10 cellular contexts compared by ENCODE assay signal in the genomic region with DNA sequence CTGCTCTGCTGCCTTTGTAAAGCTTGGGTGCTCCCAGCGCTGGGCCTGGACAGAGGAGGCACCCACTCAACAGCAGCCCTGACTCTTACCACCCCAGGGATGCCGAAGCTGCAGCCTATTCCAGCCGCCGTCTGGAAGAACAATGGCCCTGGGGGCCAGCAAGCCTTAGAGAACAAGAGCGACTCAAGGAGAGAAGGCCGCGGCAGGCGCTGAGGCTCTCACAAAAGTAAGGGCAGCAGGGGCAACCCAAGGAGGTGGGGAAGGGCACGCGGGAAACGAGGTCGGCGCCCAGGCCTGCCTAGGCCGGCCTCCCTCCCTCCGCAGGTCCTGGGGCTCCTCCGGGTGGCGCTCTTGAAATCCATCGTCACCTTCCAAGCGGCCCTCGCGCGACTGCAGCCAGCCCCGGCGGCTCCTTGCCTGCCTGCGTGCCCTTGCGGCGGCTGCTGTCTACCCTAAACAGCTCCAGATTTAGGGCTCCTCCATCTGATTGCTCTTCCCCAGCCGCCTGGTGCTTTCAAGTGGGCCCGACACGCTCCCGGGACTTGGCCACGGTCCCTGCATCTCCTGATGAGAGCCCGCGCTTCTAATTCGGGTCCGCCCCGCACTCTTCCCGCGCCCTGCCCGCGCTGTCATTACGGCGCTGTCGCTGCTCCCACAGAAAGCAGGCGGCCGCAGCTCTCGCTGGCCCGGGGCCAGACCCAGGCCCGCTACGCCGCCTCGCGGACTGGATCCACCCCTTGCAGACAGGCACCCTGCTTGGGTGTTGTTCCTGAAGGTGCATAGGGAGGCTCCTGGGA.
DNase-seq lines count a peak whose midpoint lies in the region; ATAC-seq and TF ChIP-seq lines count a peak whose summit lies in the region.
"Had no signal": no experiment of that assay in that cellular context is flagged by ENCODE, and none has a peak within 500 bp of the region (broad histone marks: within the 10 kb centered on the region; RNA-seq: fewer than 3 reads in every experiment).

No MANE protein-coding gene starts in this region.

- H3K9me3 ChIP-seq in GM23248 (ENCODE audit: low read depth) = no peaks in the 10 kb centered on the region
- H3K9me3 ChIP-seq in body of pancreas = no peaks in the 10 kb centered on the region
- no peaks in the 10 kb centered on the region for H3K9me3 ChIP-seq in iPS-15b (ENCODE audit: control insufficient read depth, insufficient read depth, low read length)
- no peaks in the 10 kb centered on the region for H3K9me3 ChIP-seq in gastrocnemius medialis

- peak overlapping the region; percentile 32 for H3K4me2 ChIP-seq in GM23248 (ENCODE audit: unreplicated experiment)

- TF ChIP-seq POLR2A in body of pancreas (IDR thresholded peaks at IDR 0.05) = no peak
- TF ChIP-seq POLR2A in gastrocnemius medialis (IDR thresholded peaks at IDR 0.05) = no peak

- H3K36me3 ChIP-seq in GM23248 (ENCODE audit: low read depth) (no peaks in the 10 kb centered on the region), body of pancreas (replicated peaks in 1 of 2; ENCODE audit: insufficient read depth in 1 of 2, low read depth in 2 of 2) (no peaks in the 10 kb centered on the region), iPS-15b (ENCODE audit: control insufficient read depth, insufficient read depth, low read length) (no peaks in the 10 kb centered on the region), gastrocnemius medialis (no peaks in the 10 kb centered on the region)

- H3K4me1 ChIP-seq in GM23248 (ENCODE audit: insufficient read depth) = no peaks in the 10 kb centered on the region
- H3K4me1 ChIP-seq in body of pancreas = peaks cover 13% of the 10 kb centered on the region
- peaks cover 3% of the 10 kb centered on the region for H3K4me1 ChIP-seq in iPS-15b (ENCODE audit: control insufficient read depth, insufficient read depth, low read length)
- H3K4me1 ChIP-seq in gastrocnemius medialis = peaks cover 28 to 31% of the 10 kb centered on the region in 2 donors

- H3K27me3 ChIP-seq in GM23248 (replicated peaks; ENCODE audit: insufficient read depth) (no peaks in the 10 kb centered on the region), body of pancreas (no peaks in the 10 kb centered on the region), iPS-15b (ENCODE audit: control insufficient read depth, insufficient read depth, low read length) (peaks cover 14% of the 10 kb centered on the region), gastrocnemius medialis (no peaks in the 10 kb centered on the region)

- no peaks in the 10 kb centered on the region for H3K79me2 ChIP-seq in GM23248 (ENCODE audit: insufficient read depth)

- H3F3A ChIP-seq in GM23248 (ENCODE audit: insufficient read depth) = no peaks in the 10 kb centered on the region

- no peaks in the 10 kb centered on the region for H4K20me1 ChIP-seq in GM23248 (ENCODE audit: insufficient read depth)

- peak; percentile 69 for ATAC-seq in body of pancreas
- peak; percentile 18 to 25 for ATAC-seq in gastrocnemius medialis
- ATAC-seq in GM21526 (IDR thresholded peaks at IDR 0.05; ENCODE audit: low FRiP score, unreplicated experiment) = no peak

- peak; percentile 40 for DNase-seq in GM23248
- peak; percentile 38 to 76 (median 52) for DNase-seq in body of pancreas
- peak in 1 of 2 donors; percentile 42 for DNase-seq in gastrocnemius medialis
- no peak for DNase-seq in activated CD8-positive, alpha-beta memory T cell treated with anti-CD3 and anti-CD28 coated beads, Interleukin-2, amount 50 U/mL, for 48 hours
- no peak for DNase-seq in T-helper 9 cell
- DNase-seq in activated CD4-positive, alpha-beta T cell treated with anti-CD3 and anti-CD28 coated beads, Interleukin-2, amount 50 U/mL, for 4 hours = no peak
- DNase-seq: activated CD4-positive, alpha-beta T cell treated with anti-CD3 and anti-CD28 coated beads for 4 hours; KBM-7 had no signal

- no peak overlapping the region for H3K27ac ChIP-seq in GM23248
- H3K27ac ChIP-seq in body of pancreas = no peak overlapping the region
- peak overlapping the region in 2 of 4 donors; percentile 28 to 69 for H3K27ac ChIP-seq in gastrocnemius medialis

- H3K9ac ChIP-seq in GM23248 = peak overlapping the region; percentile 42
- peak overlapping the region; percentile 40 for H3K9ac ChIP-seq in iPS-15b (ENCODE audit: low read depth, low read length)

- in situ Hi-C loops in GM23248 (cut with MboI) = no loop called here
- in situ Hi-C loops in gastrocnemius medialis (cut with MboI; ENCODE audit: low sequenced_read_pairs in 4 of 4) = no loop called here

- 14 to 15% methylated on average over 52 of the region's 53 CpGs for WGBS in GM23248 (ENCODE audit: low coverage in 1 of 2, low lambda C conversion rate in 2 of 2, missing lambda C conversion rate in 2 of 2), 2 experiments
- WGBS in body of pancreas, 2 donors = 32 to 72% methylated on average over 45 to 53 of the region's 53 CpGs

- H3K9me2 ChIP-seq in GM23248 (ENCODE audit: insufficient read depth) = no peaks in the 10 kb centered on the region

- TF ChIP-seq CTCF in body of pancreas (IDR thresholded peaks at IDR 0.05) (peak in 4 of 7 experiments; percentile 16 to 41 (median 21)), gastrocnemius medialis (IDR thresholded peaks at IDR 0.05 in 4 of 5, conservative IDR thresholded peaks at IDR 0.05 in 1 of 5) (peak in 1 of 5 experiments; percentile 4)

- H3K4me3 ChIP-seq in GM23248 = peak overlapping the region; percentile 58
- no peak overlapping the region for H3K4me3 ChIP-seq in body of pancreas
- peak overlapping the region; percentile 54 for H3K4me3 ChIP-seq in iPS-15b (ENCODE audit: low read depth, low read length)
- H3K4me3 ChIP-seq in gastrocnemius medialis = peak overlapping the region; percentile 22 to 44 (median 31)

- H2AFZ ChIP-seq in GM23248 = peak overlapping the region; percentile 74

- intact Hi-C loops in body of pancreas (cut with DNase I) (no loop called here), gastrocnemius medialis (cut with DNase I; ENCODE audit: low total_unique reads) (no loop called here)

Comparison
In these comparisons a context has a peak if more than half of its experiments do, and no peak if none do; other contexts are left out.
1. DNase-seq: peak in GM23248 (single experiment) and body of pancreas (4 of 4); none in activated CD8-positive, alpha-beta memory T cell treated with anti-CD3 and anti-CD28 coated beads, Interleukin-2, amount 50 U/mL, for 48 hours (single experiment), T-helper 9 cell (single experiment) and activated CD4-positive, alpha-beta T cell treated with anti-CD3 and anti-CD28 coated beads, Interleukin-2, amount 50 U/mL, for 4 hours (0 of 2).
2. H3K4me3 ChIP-seq: peak in GM23248 (single experiment), iPS-15b (single experiment) and gastrocnemius medialis (4 of 4); none in body of pancreas (0 of 2).